Comparison of ENCODE assay signal across 22 cellular contexts in the genomic region with DNA sequence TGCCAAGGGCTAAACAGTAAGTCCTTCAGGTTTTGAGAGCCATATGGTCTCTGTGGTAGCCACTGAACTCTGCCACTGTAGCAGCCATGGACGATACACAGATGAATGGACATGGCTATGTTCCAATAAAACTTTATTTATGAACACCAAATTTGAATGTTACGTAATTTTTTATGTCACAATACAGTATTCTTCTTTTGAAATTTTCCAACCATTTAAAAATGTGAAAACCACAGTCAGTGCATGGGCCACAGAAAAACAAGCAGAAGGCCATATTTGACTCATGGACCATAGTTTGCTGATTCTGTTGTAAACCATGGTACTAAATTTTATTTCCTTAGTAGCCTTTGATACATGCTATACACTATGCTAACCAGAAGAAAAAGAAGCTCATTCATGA.
DNase-seq lines count a peak whose midpoint lies in the region; ATAC-seq lines count a peak whose summit lies in the region.
"Had no signal": no experiment of that assay in that cellular context is flagged by ENCODE, and none has a peak within 500 bp of the region (broad histone marks: within the 10 kb centered on the region; RNA-seq: fewer than 3 reads in every experiment).

No MANE protein-coding gene starts in this region.

- ATAC-seq in GM18868 (IDR thresholded peaks at IDR 0.05; ENCODE audit: unreplicated experiment), result no peak
- ATAC-seq: activated CD8-positive, alpha-beta memory T cell treated with anti-CD3 and anti-CD28 coated beads, Interleukin-2, amount 10 ng/mL, durations not matched to agents 7 days and 5 days; activated naive CD4-positive, alpha-beta T cell treated with anti-CD3 and anti-CD28 coated beads, Interleukin-2, amount 50 U/mL, for 72 hours; heart right ventricle; left colon; naive thymus-derived CD4-positive, alpha-beta T cell had no signal

- DNase-seq in EH (ENCODE audit: low read depth) (peak; percentile 67), M059J (ENCODE audit: low read depth) (peak; percentile 26), cerebellum (ENCODE audit: low spot score) (peak; percentile 26), myocyte (ENCODE audit: low read depth) (peak; percentile 4), T-helper 2 cell (no peak), NCI-H2227 treated with DMSO at 0.1 percent for 48 hours (lab: John Stamatoyannopoulos, UW) (no peak)
- DNase-seq: activated CD4-positive, alpha-beta T cell treated with anti-CD3 and anti-CD28 coated beads, Interleukin-2, amount 10 ng/mL, durations not matched to agents 7 days and 5 days; activated CD8-positive, alpha-beta memory T cell treated with anti-CD3 and anti-CD28 coated beads, Interleukin-2, amount 10 ng/mL, durations not matched to agents 7 days and 5 days; H9; heart right ventricle; left colon; naive thymus-derived CD4-positive, alpha-beta T cell; NCI-H1694 treated with DMSO at 0.1 percent for 48 hours; NCI-H774; occipital lobe; PC-9; SIG-M5; stimulated activated CD4-positive, alpha-beta T cell treated with anti-CD3 and anti-CD28 coated beads, Interleukin-4, amount 100 ng/mL, for 1 hour; stimulated activated naive CD4-positive, alpha-beta T cell; T-helper 1 cell had no signal

Comparison
In these comparisons a context has a peak if more than half of its experiments do, and no peak if none do; other contexts are left out.
1. DNase-seq: peak in EH (single experiment), M059J (single experiment), cerebellum (single experiment) and myocyte (single experiment); none in T-helper 2 cell (0 of 5) and NCI-H2227 treated with DMSO at 0.1 percent for 48 hours (single experiment).